ENCODE assay signal across 19 cellular contexts in the genomic region with DNA sequence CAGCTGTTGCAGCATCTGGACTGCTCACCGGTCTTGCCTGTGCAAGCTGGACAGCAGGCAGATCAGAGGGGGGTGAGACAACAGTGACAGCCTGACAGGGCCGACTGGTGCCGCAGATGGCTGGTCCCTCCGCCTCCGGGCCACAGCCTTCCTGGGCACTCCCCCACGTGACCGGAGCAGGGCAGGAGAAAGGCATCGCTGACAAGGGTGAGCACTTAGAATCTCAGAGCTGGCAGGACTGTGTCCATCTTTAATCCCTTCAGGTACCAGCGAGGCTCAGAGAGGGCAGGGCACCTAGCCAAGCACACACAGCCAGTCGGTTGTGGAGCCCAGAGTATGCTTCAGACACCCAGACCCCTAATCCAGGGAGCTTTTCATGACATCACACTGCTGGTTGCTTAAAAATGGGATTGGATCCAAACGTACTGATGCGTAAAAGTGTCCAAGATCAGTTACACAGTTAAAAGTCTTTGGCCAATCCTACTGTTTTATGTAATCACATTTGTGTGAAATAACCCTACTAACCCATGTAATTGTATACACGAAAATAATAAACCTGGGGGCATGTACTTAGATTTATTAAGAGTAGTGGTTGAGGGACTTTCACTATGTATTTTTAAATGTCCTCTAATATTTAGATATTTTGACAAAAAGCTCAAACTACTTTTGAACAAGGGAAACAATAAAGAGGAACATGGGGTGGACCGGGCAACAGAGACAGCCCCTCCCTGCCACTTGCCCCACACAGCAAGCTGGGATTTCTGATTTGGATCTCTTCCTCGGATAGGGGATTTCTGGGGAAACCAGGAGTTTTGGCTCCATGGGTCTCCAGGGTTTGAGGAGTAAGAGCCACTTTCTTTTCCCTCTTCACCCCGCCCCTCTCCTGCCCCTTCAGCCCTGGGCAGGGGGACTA. TPM values are rescaled to one million over a fixed set of nuclear protein-coding genes. Genes with fewer than 3 reads are reported as not detected.
DNase-seq lines count a peak whose midpoint lies in the region; ATAC-seq, FAIRE-seq and TF ChIP-seq lines count a peak whose summit lies in the region.
"Had no signal": no experiment of that assay in that cellular context is flagged by ENCODE, and none has a peak within 500 bp of the region (broad histone marks: within the 10 kb centered on the region; RNA-seq: fewer than 3 reads in every experiment).

No MANE protein-coding gene starts in this region.

- H4K20me1 ChIP-seq in SK-N-SH (ENCODE audit: insufficient read depth) = no peaks in the 10 kb centered on the region

- POLR2A ChIA-PET in SK-N-SH (lab: Yijun Ruan, JAX) = no interaction called here

- H3K27me3 ChIP-seq in SK-N-SH (ENCODE audit: insufficient read depth) (peaks cover 58% of the 10 kb centered on the region), pancreas (no peaks in the 10 kb centered on the region)

- no peaks in the 10 kb centered on the region for H3K79me2 ChIP-seq in SK-N-SH (ENCODE audit: insufficient read depth)
- H3K79me2 ChIP-seq: parathyroid adenoma had no signal

- 0 out of 2 replicates have a peak overlapping the region, but pooled peaks have one; percentile 29 for H3K4me2 ChIP-seq in SK-N-SH
- H3K4me2 ChIP-seq: smooth muscle cell had no signal

- H3K9me2 ChIP-seq in SK-N-SH = no peaks in the 10 kb centered on the region

- H3K9ac ChIP-seq in SK-N-SH = no peak overlapping the region
- H3K9ac ChIP-seq: parathyroid adenoma had no signal

- FAIRE-seq in pancreas (lab: Jason Lieb, UNC) = no peak

- H3K27ac ChIP-seq in SK-N-SH (ENCODE audit: low read depth in 2 of 2, low read length in 1 of 2) (no peak overlapping the region), pancreas (no peak overlapping the region)
- H3K27ac ChIP-seq: coronary artery, parathyroid adenoma had no signal

- TF ChIP-seq CTCF in SK-N-SH (IDR thresholded peaks at IDR 0.05) = no peak
- no peak for TF ChIP-seq CTCF in pancreas (IDR thresholded peaks at IDR 0.05)
- no peak for TF ChIP-seq CTCF in GM20000 (IDR thresholded peaks at IDR 0.05; ENCODE audit: extremely low read depth, missing control alignments)

- 38% methylated on average over 11 of the region's 16 CpGs for WGBS in SK-N-SH (ENCODE audit: low lambda C conversion rate)
- 50 to 55% methylated on average over 16 of the region's 16 CpGs for WGBS in pancreas, 2 donors

- CTCF ChIA-PET in SK-N-SH (lab: Yijun Ruan, JAX) = interaction anchor here (1.0 to 10.4 kb wide), 6 partner anchors 16 to 235 kb away, joined by 3 to 92 read pairs (median 4); no protein-coding TSS in a partner anchor

- TF ChIP-seq RAD21 in SK-N-SH (IDR thresholded peaks at IDR 0.05; ENCODE audit: low read length) = no peak

- H2AFZ ChIP-seq in SK-N-SH (ENCODE audit: low read depth) = no peak overlapping the region
- H2AFZ ChIP-seq: parathyroid adenoma had no signal

- ATAC-seq in SK-N-SH treated with all-trans-retinoic acid at 6 μM for 48 hours (no peak; the same call in 2 of the 3 replicates), pancreas (no peak)
- ATAC-seq: activated T-helper 17 cell treated with anti-CD3 and anti-CD28 coated beads, Interleukin-2, amount 50 U/mL, for 72 hours; mucosa of descending colon; stimulated activated memory B cell treated with anti-CD40 and anti-IgM and Interleukin-4, amounts not matched to agents 10 μg/mL and 1 μg/mL and 100 μg/mL, for 72 hours had no signal

- peaks cover 0 to 7% of the 10 kb centered on the region in 2 experiments; a peak in 1 of 4 replicates for H3K4me1 ChIP-seq in SK-N-SH (ENCODE audit: control insufficient read depth in 1 of 2, insufficient read depth in 2 of 2, low read depth in 1 of 2, low read length in 1 of 2)
- H3K4me1 ChIP-seq in pancreas = no peaks in the 10 kb centered on the region
- H3K4me1 ChIP-seq: Caco-2, parathyroid adenoma had no signal

- intact Hi-C loops in pancreas (cut with DNase I) = no loop called here

- DNase-seq in SK-N-SH = peak; percentile 84
- peak in 35 of 58 donors; percentile 5 to 80 (median 52) for DNase-seq in anterior cingulate cortex (lab: John Stamatoyannopoulos, UW)
- peak in 32 of 51 donors; percentile 10 to 80 (median 54) for DNase-seq in hypothalamus (lab: John Stamatoyannopoulos, UW)
- DNase-seq in superior temporal gyrus (ENCODE audit: extremely low spot score) = peak; percentile 72
- DNase-seq in pancreas = no peak
- DNase-seq in GM20000 (ENCODE audit: low spot score) = no peak
- DNase-seq in RKO (ENCODE audit: low spot score) = no peak
- DNase-seq: Caco-2, mucosa of descending colon, RPMI8226, T-helper 1 cell had no signal

- no peak; a peak in 1 of 4 replicates for TF ChIP-seq EP300 in SK-N-SH (IDR thresholded peaks at IDR 0.05; ENCODE audit: borderline replicate concordance in 1 of 2, low read depth in 1 of 2, low read length in 1 of 2)

- no peaks in the 10 kb centered on the region for H3F3A ChIP-seq in SK-N-SH (replicated peaks; ENCODE audit: insufficient read depth)

- H3K4me3 ChIP-seq in SK-N-SH (ENCODE audit: low read depth in 2 of 2, low read length in 1 of 2) (no peak overlapping the region; a peak in 1 of 4 replicates), pancreas (no peak overlapping the region)
- H3K4me3 ChIP-seq: mucosa of descending colon, smooth muscle cell had no signal

- no peaks in the 10 kb centered on the region for H3K9me3 ChIP-seq in SK-N-SH
- no peaks in the 10 kb centered on the region for H3K9me3 ChIP-seq in pancreas
- H3K9me3 ChIP-seq: Caco-2, mucosa of descending colon had no signal

- H3K36me3 ChIP-seq in SK-N-SH (replicated peaks in 1 of 2; ENCODE audit: control insufficient read depth in 1 of 2, insufficient read depth in 2 of 2, low read length in 1 of 2) (no peaks in the 10 kb centered on the region), pancreas (no peaks in the 10 kb centered on the region)

TF ChIP-seq in SK-N-SH, 30 proteins besides CTCF, POLR2A, EP300 and RAD21:
- TF ChIP-seq MXI1 (IDR thresholded peaks at IDR 0.05; ENCODE audit: low read depth, low read length) = no peak; the same call in 1 of the 2 replicates
- TF ChIP-seq, protein P1, sequence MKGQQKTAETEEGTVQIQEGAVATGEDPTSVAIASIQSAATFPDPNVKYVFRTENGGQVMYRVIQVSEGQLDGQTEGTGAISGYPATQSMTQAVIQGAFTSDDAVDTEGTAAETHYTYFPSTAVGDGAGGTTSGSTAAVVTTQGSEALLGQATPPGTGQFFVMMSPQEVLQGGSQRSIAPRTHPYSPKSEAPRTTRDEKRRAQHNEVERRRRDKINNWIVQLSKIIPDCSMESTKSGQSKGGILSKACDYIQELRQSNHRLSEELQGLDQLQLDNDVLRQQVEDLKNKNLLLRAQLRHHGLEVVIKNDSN (IDR thresholded peaks at IDR 0.05; ENCODE audit: borderline replicate concordance, low read depth) = peak; percentile 39; the same call in 1 of the 2 replicates

TF ChIP-seq in SK-N-SH treated with all-trans-retinoic acid at 6 μM for 48 hours, 23 proteins besides CTCF, POLR2A, EP300 and RAD21:
- TF ChIP-seq, protein P2, sequence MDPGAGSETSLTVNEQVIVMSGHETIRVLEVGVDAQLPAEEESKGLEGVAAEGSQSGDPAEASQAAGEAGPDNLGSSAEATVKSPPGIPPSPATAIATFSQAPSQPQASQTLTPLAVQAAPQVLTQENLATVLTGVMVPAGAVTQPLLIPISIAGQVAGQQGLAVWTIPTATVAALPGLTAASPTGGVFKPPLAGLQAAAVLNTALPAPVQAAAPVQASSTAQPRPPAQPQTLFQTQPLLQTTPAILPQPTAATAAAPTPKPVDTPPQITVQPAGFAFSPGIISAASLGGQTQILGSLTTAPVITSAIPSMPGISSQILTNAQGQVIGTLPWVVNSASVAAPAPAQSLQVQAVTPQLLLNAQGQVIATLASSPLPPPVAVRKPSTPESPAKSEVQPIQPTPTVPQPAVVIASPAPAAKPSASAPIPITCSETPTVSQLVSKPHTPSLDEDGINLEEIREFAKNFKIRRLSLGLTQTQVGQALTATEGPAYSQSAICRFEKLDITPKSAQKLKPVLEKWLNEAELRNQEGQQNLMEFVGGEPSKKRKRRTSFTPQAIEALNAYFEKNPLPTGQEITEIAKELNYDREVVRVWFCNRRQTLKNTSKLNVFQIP (CRISPR knock-in tag; IDR thresholded peaks at IDR 0.05; ENCODE audit: borderline replicate concordance, low read depth) = no peak
- TF ChIP-seq GLIS3 (CRISPR knock-in tag; IDR thresholded peaks at IDR 0.05) (no peak), ZNF70 (CRISPR knock-in tag; IDR thresholded peaks at IDR 0.05) (no peak), SNAI2 (CRISPR knock-in tag; IDR thresholded peaks at IDR 0.05) (no peak), ZNF565 (CRISPR knock-in tag; conservative IDR thresholded peaks at IDR 0.05; ENCODE audit: low read depth) (no peak), TCF4 (CRISPR knock-in tag; IDR thresholded peaks at IDR 0.05; ENCODE audit: borderline replicate concordance) (no peak), CSDC2 (CRISPR knock-in tag; IDR thresholded peaks at IDR 0.05) (no peak), ZFP30 (CRISPR knock-in tag; IDR thresholded peaks at IDR 0.05) (no peak)
- TF ChIP-seq, protein P3, sequence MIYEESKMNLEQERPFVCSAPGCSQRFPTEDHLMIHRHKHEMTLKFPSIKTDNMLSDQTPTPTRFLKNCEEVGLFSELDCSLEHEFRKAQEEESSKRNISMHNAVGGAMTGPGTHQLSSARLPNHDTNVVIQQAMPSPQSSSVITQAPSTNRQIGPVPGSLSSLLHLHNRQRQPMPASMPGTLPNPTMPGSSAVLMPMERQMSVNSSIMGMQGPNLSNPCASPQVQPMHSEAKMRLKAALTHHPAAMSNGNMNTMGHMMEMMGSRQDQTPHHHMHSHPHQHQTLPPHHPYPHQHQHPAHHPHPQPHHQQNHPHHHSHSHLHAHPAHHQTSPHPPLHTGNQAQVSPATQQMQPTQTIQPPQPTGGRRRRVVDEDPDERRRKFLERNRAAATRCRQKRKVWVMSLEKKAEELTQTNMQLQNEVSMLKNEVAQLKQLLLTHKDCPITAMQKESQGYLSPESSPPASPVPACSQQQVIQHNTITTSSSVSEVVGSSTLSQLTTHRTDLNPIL (CRISPR knock-in tag; IDR thresholded peaks at IDR 0.05; ENCODE audit: low read depth) = no peak

RNA-seq across cellular contexts. Expression of a gene that starts 0.8 kb away (rescaled TPM):
- polyA plus RNA-seq in SK-N-SH (2012; rRNA removed) (0.02 and 0.03 TPM in 2 replicates), pancreas (under 1 TPM; 0.09 to 0.27 TPM)
- polyA plus RNA-seq in SK-N-SH (2012; cell fraction: cytosol; rRNA removed) = 0.01 and 0.03 TPM in 2 replicates
- polyA plus RNA-seq in SK-N-SH (2012; cell fraction: nucleus; rRNA removed) = 0.06 and 0.19 TPM in 2 replicates
- under 1 TPM in 5 of 6 donors, not detected in 1; 0.09 to 0.44 (median 0.25) TPM for total RNA-seq in pancreas
- total RNA-seq: activated T-helper 17 cell treated with anti-CD3 and anti-CD28 coated beads, Interleukin-2, amount 50 U/mL, for 72 hours; Caco-2; epithelial cell of proximal tubule; LHCN-M2; smooth muscle cell had no signal
- polyA plus RNA-seq: smooth muscle cell had no signal

RNA-seq across cellular contexts. Expression of a gene that starts 42.0 kb away (rescaled TPM):
- polyA plus RNA-seq in SK-N-SH (2012; rRNA removed) (1.8 and 2.7 TPM in 2 replicates), pancreas (1 to 10 TPM; 2.0 to 2.4 TPM)
- polyA plus RNA-seq in SK-N-SH (2012; cell fraction: cytosol; rRNA removed) = 2.2 and 2.3 TPM in 2 replicates
- 1.9 and 3.8 TPM in 2 replicates for polyA plus RNA-seq in SK-N-SH (2012; cell fraction: nucleus; rRNA removed)
- 1 to 10 TPM in 4 of 6 donors, under 1 TPM in 2; 0.67 to 2.5 (median 1.2) TPM for total RNA-seq in pancreas

Comparison
In these comparisons a context has a peak if more than half of its experiments do, and no peak if none do; other contexts are left out.
1. DNase-seq: peak in SK-N-SH (single experiment), anterior cingulate cortex (35 of 58), hypothalamus (32 of 51) and superior temporal gyrus (single experiment); none in pancreas (0 of 6), GM20000 (single experiment) and RKO (single experiment).